Comparison of ENCODE assay signal across 22 cellular contexts in genomic region chr15:73936588-73937312, GRCh38. TPM values are rescaled to one million over a fixed set of nuclear protein-coding genes. Genes with fewer than 3 reads are reported as not detected.
DNase-seq lines count a peak whose midpoint lies in the region; ATAC-seq and TF ChIP-seq lines count a peak whose summit lies in the region.
"Had no signal": no experiment of that assay in that cellular context is flagged by ENCODE, and none has a peak within 500 bp of the region (broad histone marks: within the 10 kb centered on the region; RNA-seq: fewer than 3 reads in every experiment).

No MANE protein-coding gene starts in this region.

- no peak overlapping the region for H3K27ac Mint-ChIP-seq in natural killer cell treated with Interleukin-12 subunit alpha and Interleukin-12 subunit beta and Interleukin-15 and Interleukin-18, amount 100 ng/mL, for 72 hours
- H3K27ac Mint-ChIP-seq in natural killer cell (no peak overlapping the region), nephron (peak overlapping the region; percentile 88 to 94 (median 92))
- H3K27ac Mint-ChIP-seq: activated CD4-positive, alpha-beta memory T cell treated with anti-CD3 and anti-CD28 coated beads for 36 hours; activated T-cell treated with anti-CD3 and anti-CD28 coated beads, Interleukin-2, amount 50 U/mL, for 24 hours; CD4-positive, alpha-beta T cell; immature natural killer cell; memory B cell; type B pancreatic cell had no signal

- no peaks in the 10 kb centered on the region for H3K9me3 Mint-ChIP-seq in natural killer cell treated with Interleukin-12 subunit alpha and Interleukin-12 subunit beta and Interleukin-15 and Interleukin-18, amount 100 ng/mL, for 72 hours
- no peaks in the 10 kb centered on the region for H3K9me3 Mint-ChIP-seq in natural killer cell
- no peaks in the 10 kb centered on the region for H3K9me3 Mint-ChIP-seq in nephron
- H3K9me3 Mint-ChIP-seq: activated CD4-positive, alpha-beta memory T cell treated with anti-CD3 and anti-CD28 coated beads for 36 hours; activated T-cell treated with anti-CD3 and anti-CD28 coated beads, Interleukin-2, amount 50 U/mL, for 24 hours; CD4-positive, alpha-beta T cell; immature natural killer cell; memory B cell; T-cell; type B pancreatic cell had no signal

- TF ChIP-seq CTCF in natural killer cell (IDR thresholded peaks at IDR 0.05), result no peak
- TF ChIP-seq CTCF in nephron (IDR thresholded peaks at IDR 0.05; ENCODE audit: unreplicated experiment in 3 of 3), result no peak

- no peaks in the 10 kb centered on the region for H3K27me3 ChIP-seq in endocrine pancreas (ENCODE audit: control insufficient read depth, insufficient read depth, low read length)
- H3K27me3 ChIP-seq: brain microvascular endothelial cell had no signal

- H3K4me1 ChIP-seq in endocrine pancreas (ENCODE audit: control insufficient read depth, insufficient read depth, low read length), result no peaks in the 10 kb centered on the region

- peak overlapping the region; percentile 15 for H3K9ac ChIP-seq in endocrine pancreas (ENCODE audit: control insufficient read depth, insufficient read depth, low read length)

- H3K4me3 ChIP-seq in endocrine pancreas (ENCODE audit: control insufficient read depth, insufficient read depth, low read length), result no peak overlapping the region

- H3K36me3 ChIP-seq in endocrine pancreas (ENCODE audit: control insufficient read depth, insufficient read depth, low read length), result no peaks in the 10 kb centered on the region

- H3K27me3 Mint-ChIP-seq in natural killer cell treated with Interleukin-12 subunit alpha and Interleukin-12 subunit beta and Interleukin-15 and Interleukin-18, amount 100 ng/mL, for 72 hours, result no peaks in the 10 kb centered on the region
- H3K27me3 Mint-ChIP-seq in natural killer cell (ENCODE audit: low read depth in 2 of 2) (peaks cover 0 to under 1% of the 10 kb centered on the region in 2 donors), nephron (ENCODE audit: low read depth) (no peaks in the 10 kb centered on the region)
- H3K27me3 Mint-ChIP-seq: activated CD4-positive, alpha-beta memory T cell treated with anti-CD3 and anti-CD28 coated beads for 36 hours; activated T-cell treated with anti-CD3 and anti-CD28 coated beads, Interleukin-2, amount 50 U/mL, for 24 hours; CD4-positive, alpha-beta T cell; T-cell; type B pancreatic cell had no signal

- H3K36me3 Mint-ChIP-seq in natural killer cell treated with Interleukin-12 subunit alpha and Interleukin-12 subunit beta and Interleukin-15 and Interleukin-18, amount 100 ng/mL, for 72 hours, result no peaks in the 10 kb centered on the region
- H3K36me3 Mint-ChIP-seq in natural killer cell, result no peaks in the 10 kb centered on the region
- H3K36me3 Mint-ChIP-seq in nephron (ENCODE audit: low read depth), result no peaks in the 10 kb centered on the region
- H3K36me3 Mint-ChIP-seq: activated CD4-positive, alpha-beta memory T cell treated with anti-CD3 and anti-CD28 coated beads for 36 hours; immature natural killer cell; memory B cell; T-cell; type B pancreatic cell had no signal

- no peak for ATAC-seq in natural killer cell treated with Interleukin-12 subunit alpha and Interleukin-12 subunit beta and Interleukin-15 and Interleukin-18, amount 100 ng/mL, for 72 hours
- no peak for ATAC-seq in natural killer cell
- ATAC-seq: stimulated activated naive CD8-positive, alpha-beta T cell treated with anti-CD3 and anti-CD28 coated beads, Interleukin-15, Interleukin-2, amounts not matched to agents 100 U/mL and 50 U/mL, for 24 hours; T-cell had no signal

- no peak overlapping the region for H3K4me3 Mint-ChIP-seq in natural killer cell treated with Interleukin-12 subunit alpha and Interleukin-12 subunit beta and Interleukin-15 and Interleukin-18, amount 100 ng/mL, for 72 hours
- H3K4me3 Mint-ChIP-seq in natural killer cell (no peak overlapping the region), nephron (peak overlapping the region; percentile 54 to 75 (median 55))
- H3K4me3 Mint-ChIP-seq: activated CD4-positive, alpha-beta memory T cell treated with anti-CD3 and anti-CD28 coated beads for 36 hours; activated T-cell treated with anti-CD3 and anti-CD28 coated beads, Interleukin-2, amount 50 U/mL, for 24 hours; CD4-positive, alpha-beta T cell; immature natural killer cell; memory B cell; T-cell; type B pancreatic cell had no signal

- intact Hi-C loops in natural killer cell (cut with micrococcal nuclease), result no loop called here

- H3K9me3 ChIP-seq in endocrine pancreas (ENCODE audit: control insufficient read depth, low read length), result no peaks in the 10 kb centered on the region

- DNase-seq in natural killer cell treated with Interleukin-12 subunit alpha and Interleukin-12 subunit beta and Interleukin-15 and Interleukin-18, amount 100 ng/mL, for 72 hours (ENCODE audit: low spot score), result peak; percentile 16
- DNase-seq in natural killer cell (no peak), NCI-H1417 (lab: John Stamatoyannopoulos, UW) (no peak), NCI-H2227 (lab: John Stamatoyannopoulos, UW; ENCODE audit: unreplicated experiment) (no peak), COLO829 (ENCODE audit: low spot score) (no peak), T-helper 1 cell (no peak)
- DNase-seq: activated CD4-positive, alpha-beta memory T cell treated with anti-CD3 and anti-CD28 coated beads for 36 hours; activated naive CD4-positive, alpha-beta T cell treated with anti-CD3 and anti-CD28 coated beads, Interleukin-2, amount 50 U/mL, for 16 hours; activated T-cell treated with anti-CD3 and anti-CD28 coated beads, Interleukin-2, amount 50 U/mL, for 24 hours; brain microvascular endothelial cell; CD4-positive, alpha-beta T cell; cortex of kidney; DND-41; immature natural killer cell; NCI-H1694 treated with DMSO at 0.1 percent for 48 hours; NCI-H446 treated with DMSO at 0.1 percent for 48 hours; stimulated activated naive CD8-positive, alpha-beta T cell treated with anti-CD3 and anti-CD28 coated beads, Interleukin-15, Interleukin-2, amounts not matched to agents 100 U/mL and 50 U/mL, for 24 hours; T-cell had no signal

- peaks cover 4 to 5% of the 10 kb centered on the region in 2 donors for H3K4me1 Mint-ChIP-seq in natural killer cell treated with Interleukin-12 subunit alpha and Interleukin-12 subunit beta and Interleukin-15 and Interleukin-18, amount 100 ng/mL, for 72 hours (ENCODE audit: low read depth in 2 of 2)
- peaks cover 3 to 4% of the 10 kb centered on the region in 2 donors for H3K4me1 Mint-ChIP-seq in natural killer cell
- peaks cover 56% of the 10 kb centered on the region for H3K4me1 Mint-ChIP-seq in nephron

RNA-seq across cellular contexts. Expression of gene LOXL1, which starts 10.5 kb away (rescaled TPM):
- 1 to 10 TPM in 1 of 2 donors, under 1 TPM in 1; 0.36 to 4.3 TPM for total RNA-seq in natural killer cell treated with Interleukin-12 subunit alpha and Interleukin-12 subunit beta and Interleukin-15 and Interleukin-18, amount 100 ng/mL, for 72 hours
- total RNA-seq in natural killer cell, result 1 to 10 TPM; 1.1 to 1.4 (median 1.3) TPM

RNA-seq across cellular contexts. Expression of gene STOML1, which starts 55.3 kb away (rescaled TPM):
- total RNA-seq in natural killer cell treated with Interleukin-12 subunit alpha and Interleukin-12 subunit beta and Interleukin-15 and Interleukin-18, amount 100 ng/mL, for 72 hours, result 10 to 100 TPM; 14.3 to 17.9 TPM
- 1 to 10 TPM; 5.6 to 8.2 (median 7.0) TPM for total RNA-seq in natural killer cell

RNA-seq across cellular contexts. Expression of gene PML, which starts 57.8 kb away (rescaled TPM):
- 10 to 100 TPM; 62.6 to 72.3 TPM for total RNA-seq in natural killer cell treated with Interleukin-12 subunit alpha and Interleukin-12 subunit beta and Interleukin-15 and Interleukin-18, amount 100 ng/mL, for 72 hours
- 10 to 100 TPM; 65.8 to 68.7 (median 67.6) TPM for total RNA-seq in natural killer cell

Comparison
In these comparisons a context has a peak if more than half of its experiments do, and no peak if none do; other contexts are left out.
1. H3K27ac Mint-ChIP-seq: peak in nephron (3 of 3); none in natural killer cell treated with Interleukin-12 subunit alpha and Interleukin-12 subunit beta and Interleukin-15 and Interleukin-18, amount 100 ng/mL, for 72 hours (0 of 2) and natural killer cell (0 of 2).
2. H3K4me3 Mint-ChIP-seq: peak in nephron (3 of 3); none in natural killer cell treated with Interleukin-12 subunit alpha and Interleukin-12 subunit beta and Interleukin-15 and Interleukin-18, amount 100 ng/mL, for 72 hours (single experiment) and natural killer cell (single experiment).